In the genomic region with DNA sequence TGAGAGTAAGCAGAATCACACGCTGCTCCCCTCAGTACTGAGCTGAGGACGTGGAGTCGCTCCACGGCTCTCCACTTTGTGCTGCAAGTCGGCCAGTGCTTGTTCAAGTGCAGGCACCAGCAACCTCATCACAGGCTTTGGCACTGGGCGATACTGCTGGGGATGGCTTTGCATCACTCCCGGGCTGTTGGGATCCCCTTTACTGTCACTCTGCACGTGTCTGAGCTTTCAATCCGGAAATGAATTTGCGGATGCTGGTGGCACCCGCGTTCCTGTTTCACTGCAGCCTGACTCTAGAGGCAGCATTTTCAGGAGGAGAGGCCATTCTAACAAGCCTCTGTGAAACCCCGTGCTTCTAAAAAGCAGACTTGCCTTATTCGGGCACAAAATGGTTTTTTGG, we compare ENCODE assay signal across 12 cellular contexts. TPM values are rescaled to one million over a fixed set of nuclear protein-coding genes. Genes with fewer than 3 reads are reported as not detected.
DNase-seq lines count a peak whose midpoint lies in the region; ATAC-seq and TF ChIP-seq lines count a peak whose summit lies in the region.
"Had no signal": no experiment of that assay in that cellular context is flagged by ENCODE, and none has a peak within 500 bp of the region (broad histone marks: within the 10 kb centered on the region; RNA-seq: fewer than 3 reads in every experiment).

No MANE protein-coding gene starts in this region.

- no peaks in the 10 kb centered on the region for H3K27me3 Mint-ChIP-seq in activated naive CD8-positive, alpha-beta T cell treated with anti-CD3 and anti-CD28 coated beads, Interleukin-2, amount 50 U/mL, for 24 hours
- H3K27me3 Mint-ChIP-seq in natural killer cell (ENCODE audit: low read depth in 2 of 2) = no peaks in the 10 kb centered on the region

- no peak overlapping the region for H3K27ac Mint-ChIP-seq in activated naive CD8-positive, alpha-beta T cell treated with anti-CD3 and anti-CD28 coated beads, Interleukin-2, amount 50 U/mL, for 24 hours
- H3K27ac Mint-ChIP-seq in natural killer cell = no peak overlapping the region

- WGBS in lower leg skin, 2 donors = 74 to 76% methylated on average over 14 of the region's 14 CpGs

- no peak overlapping the region for H3K4me3 ChIP-seq in lower leg skin (ENCODE audit: low read depth, poor library complexity, severe bottlenecking)
- H3K4me3 ChIP-seq: adrenal gland had no signal

- DNase-seq in GDM1 (lab: John Stamatoyannopoulos, UW) = peak; percentile 38
- DNase-seq in NAMALWA (ENCODE audit: low spot score) = peak; percentile 72
- no peak for DNase-seq in activated naive CD8-positive, alpha-beta T cell treated with anti-CD3 and anti-CD28 coated beads, Interleukin-2, amount 50 U/mL, for 24 hours
- DNase-seq in natural killer cell = no peak
- no peak for DNase-seq in NCI-H526 (lab: John Stamatoyannopoulos, UW)
- DNase-seq in lower leg skin (ENCODE audit: low spot score in 2 of 2) = no peak
- DNase-seq: EL, GOT3, IMR-90 had no signal

- H3K36me3 Mint-ChIP-seq in activated naive CD8-positive, alpha-beta T cell treated with anti-CD3 and anti-CD28 coated beads, Interleukin-2, amount 50 U/mL, for 24 hours (ENCODE audit: low read depth) = no peaks in the 10 kb centered on the region
- H3K36me3 Mint-ChIP-seq in natural killer cell = no peaks in the 10 kb centered on the region

- no peak overlapping the region for H3K4me3 Mint-ChIP-seq in activated naive CD8-positive, alpha-beta T cell treated with anti-CD3 and anti-CD28 coated beads, Interleukin-2, amount 50 U/mL, for 24 hours
- no peak overlapping the region for H3K4me3 Mint-ChIP-seq in natural killer cell

- TF ChIP-seq POLR2A in lower leg skin (IDR thresholded peaks at IDR 0.05) = no peak

- H3K9me3 Mint-ChIP-seq in activated naive CD8-positive, alpha-beta T cell treated with anti-CD3 and anti-CD28 coated beads, Interleukin-2, amount 50 U/mL, for 24 hours = no peaks in the 10 kb centered on the region
- H3K9me3 Mint-ChIP-seq in natural killer cell = no peaks in the 10 kb centered on the region

- peak; percentile 76 for ATAC-seq in activated naive CD8-positive, alpha-beta T cell treated with anti-CD3 and anti-CD28 coated beads, Interleukin-2, amount 50 U/mL, for 24 hours
- peak in 2 of 3 donors; percentile 37 to 64 for ATAC-seq in natural killer cell
- no peak for ATAC-seq in HG02642 (IDR thresholded peaks at IDR 0.05; ENCODE audit: poor library complexity, unreplicated experiment)
- ATAC-seq in GM19467 (IDR thresholded peaks at IDR 0.05; ENCODE audit: unreplicated experiment) = no peak

- TF ChIP-seq CTCF in natural killer cell (IDR thresholded peaks at IDR 0.05) = no peak
- TF ChIP-seq CTCF in lower leg skin (IDR thresholded peaks at IDR 0.05) = no peak

- peaks cover 29% of the 10 kb centered on the region for H3K4me1 Mint-ChIP-seq in activated naive CD8-positive, alpha-beta T cell treated with anti-CD3 and anti-CD28 coated beads, Interleukin-2, amount 50 U/mL, for 24 hours
- peaks cover 18 to 23% of the 10 kb centered on the region in 2 donors for H3K4me1 Mint-ChIP-seq in natural killer cell

- intact Hi-C loops in natural killer cell (cut with micrococcal nuclease) (no loop called here), lower leg skin (cut with DNase I; ENCODE audit: low total_unique reads) (no loop called here)

RNA-seq across cellular contexts. Expression of gene SMARCA4, which starts 19.1 kb away (rescaled TPM):
- total RNA-seq in natural killer cell = 10 to 100 TPM; 85.4 to 96.1 (median 93.6) TPM
- total RNA-seq in lower leg skin = 100 to 1,000 TPM in 1 of 4 donors, 10 to 100 TPM in 3; 78.4 to 115 (median 81.7) TPM

RNA-seq across cellular contexts. Expression of gene TIMM29, which starts 51.3 kb away (rescaled TPM):
- total RNA-seq in natural killer cell (10 to 100 TPM; 20.7 to 30.9 (median 24.1) TPM), lower leg skin (10 to 100 TPM; 39.6 to 53.2 (median 49.8) TPM)

RNA-seq across cellular contexts. Expression of gene YIPF2, which starts 51.5 kb away (rescaled TPM):
- 10 to 100 TPM; 26.4 to 27.8 (median 27.2) TPM for total RNA-seq in natural killer cell
- total RNA-seq in lower leg skin = 10 to 100 TPM; 38.4 to 55.3 (median 47.8) TPM

Comparison
In these comparisons a context has a peak if more than half of its experiments do, and no peak if none do; other contexts are left out.
1. DNase-seq: peak in GDM1 (single experiment) and NAMALWA (single experiment); none in activated naive CD8-positive, alpha-beta T cell treated with anti-CD3 and anti-CD28 coated beads, Interleukin-2, amount 50 U/mL, for 24 hours (single experiment), natural killer cell (single experiment), NCI-H526 (0 of 2) and lower leg skin (0 of 2).
2. ATAC-seq: peak in activated naive CD8-positive, alpha-beta T cell treated with anti-CD3 and anti-CD28 coated beads, Interleukin-2, amount 50 U/mL, for 24 hours (single experiment) and natural killer cell (2 of 3); none in HG02642 (single experiment) and GM19467 (single experiment).